Comparison of ENCODE assay signal across 11 cellular contexts in the genomic region with DNA sequence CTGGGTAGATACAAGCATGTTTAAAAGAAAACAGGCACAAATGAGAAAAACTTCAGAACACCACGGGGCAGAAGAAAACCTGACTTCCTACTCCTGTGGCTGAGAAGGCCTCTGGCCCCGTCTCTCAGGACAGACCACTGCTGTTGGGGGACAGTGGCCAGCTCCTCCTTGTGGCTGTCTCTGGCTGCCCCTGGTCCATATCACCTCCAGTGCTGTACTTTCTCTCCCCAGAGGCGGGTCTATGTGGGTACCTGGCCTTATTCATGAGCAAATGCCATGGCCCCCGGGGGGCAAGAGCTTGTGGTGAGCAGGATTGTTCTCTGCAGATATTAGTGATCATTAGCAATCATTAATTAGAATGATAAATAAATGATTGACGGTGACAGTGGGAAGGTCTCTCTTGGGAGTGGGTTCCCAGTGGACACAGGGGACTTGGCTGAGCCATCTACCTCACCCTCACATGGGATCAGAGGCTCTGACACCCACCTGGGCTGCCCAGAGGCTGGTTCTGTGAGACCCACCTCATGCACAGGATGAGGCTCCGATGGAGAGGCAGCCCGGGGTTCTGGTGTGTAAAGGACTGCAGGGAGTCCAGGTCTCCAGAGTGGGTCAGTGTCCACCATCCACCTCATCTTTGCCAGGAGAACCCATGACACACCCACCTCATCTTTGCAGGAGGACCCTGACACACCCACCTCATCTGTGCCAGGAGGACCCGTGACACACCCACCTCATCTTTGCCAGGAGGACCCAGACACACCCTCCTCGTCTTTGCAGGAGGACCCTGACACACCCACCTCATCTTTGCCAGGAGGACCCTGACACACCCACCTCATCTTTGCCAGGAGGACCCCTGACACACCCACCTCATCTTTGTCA.
"Had no signal": no experiment of that assay in that cellular context is flagged by ENCODE, and none has a peak within 500 bp of the region (broad histone marks: within the 10 kb centered on the region; RNA-seq: fewer than 3 reads in every experiment).

No MANE protein-coding gene starts in this region.

- H3K9me3 ChIP-seq: pancreas had no signal

- DNase-seq: activated CD4-positive, alpha-beta memory T cell treated with anti-CD3 and anti-CD28 coated beads for 36 hours; activated effector memory CD4-positive, alpha-beta T cell treated with Interleukin-2 at 50 U/mL for 16 hours; activated naive CD4-positive, alpha-beta T cell treated with anti-CD3 and anti-CD28 coated beads, Interleukin-2, amount 50 U/mL, for 16 hours; activated T-cell treated with anti-CD3 and anti-CD28 coated beads, Interleukin-2, amount 50 U/mL, for 4 hours; midbrain; small intestine; stimulated activated CD4-positive, alpha-beta T cell treated with anti-CD3 and anti-CD28 coated beads, Interleukin-4, amount 100 ng/mL, for 4 hours; stimulated activated CD8-positive, alpha-beta memory T cell treated with anti-CD3 and anti-CD28 coated beads, Interleukin-4, amount 100 ng/mL, for 48 hours; stimulated activated naive CD4-positive, alpha-beta T cell treated with Interleukin-2 at 50 U/mL for 16 hours; trophoblast cell had no signal

- H3K4me3 Mint-ChIP-seq: activated CD4-positive, alpha-beta memory T cell treated with anti-CD3 and anti-CD28 coated beads for 36 hours; activated T-cell treated with anti-CD3 and anti-CD28 coated beads, Interleukin-2, amount 50 U/mL, for 4 hours had no signal

- H3K4me1 ChIP-seq: pancreas had no signal

- H3K4me3 ChIP-seq: pancreas had no signal

- ATAC-seq: activated T-cell treated with anti-CD3 and anti-CD28 coated beads, Interleukin-2, amount 50 U/mL, for 4 hours; pancreas had no signal

- H3K27ac Mint-ChIP-seq: activated CD4-positive, alpha-beta memory T cell treated with anti-CD3 and anti-CD28 coated beads for 36 hours had no signal

- H3K36me3 ChIP-seq: pancreas had no signal

- H3K36me3 Mint-ChIP-seq: activated CD4-positive, alpha-beta memory T cell treated with anti-CD3 and anti-CD28 coated beads for 36 hours had no signal

- H3K9me3 Mint-ChIP-seq: activated CD4-positive, alpha-beta memory T cell treated with anti-CD3 and anti-CD28 coated beads for 36 hours; activated T-cell treated with anti-CD3 and anti-CD28 coated beads, Interleukin-2, amount 50 U/mL, for 4 hours had no signal
